Comparison of ENCODE assay signal across 28 cellular contexts in the genomic region with DNA sequence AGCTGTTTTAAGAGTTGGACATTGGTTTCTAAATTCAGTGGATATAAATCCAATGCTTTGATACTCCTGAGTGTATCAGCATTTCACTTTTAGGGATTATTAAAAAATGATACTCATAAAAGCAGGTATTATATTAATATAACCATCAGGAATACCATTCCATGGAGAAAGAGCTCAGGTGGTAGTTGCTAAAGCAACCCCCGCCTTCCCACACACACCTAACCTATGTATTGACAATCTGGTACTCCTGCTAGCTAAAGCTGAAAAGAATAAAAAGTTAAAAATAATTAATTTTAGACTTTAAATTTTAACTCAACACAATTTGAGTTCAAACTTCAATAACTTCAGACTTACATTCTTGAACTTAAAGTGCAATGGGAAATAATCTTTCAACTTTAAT.
DNase-seq lines count a peak whose midpoint lies in the region; ATAC-seq and TF ChIP-seq lines count a peak whose summit lies in the region.
"Had no signal": no experiment of that assay in that cellular context is flagged by ENCODE, and none has a peak within 500 bp of the region (broad histone marks: within the 10 kb centered on the region; RNA-seq: fewer than 3 reads in every experiment).

No MANE protein-coding gene starts in this region.

- H3K27ac ChIP-seq in caudate nucleus (ENCODE audit: low read depth, low read length) (peak overlapping the region; percentile 55), heart right ventricle (no peak overlapping the region)
- H3K27ac ChIP-seq: 22Rv1; A549; BLaER1; BLaER1 treated with 17β-estradiol and CSF1 and Interleukin-3, amounts not matched to agents 10 nM and 100 nM; C4-2B had no signal

- H3K36me3 ChIP-seq in heart right ventricle, result no peaks in the 10 kb centered on the region
- H3K36me3 ChIP-seq: BE2C; BLaER1; BLaER1 treated with 17β-estradiol and CSF1 and Interleukin-3, amounts not matched to agents 10 nM and 100 nM had no signal

- peaks cover 0 to 14% (median 0%) of the 10 kb centered on the region in 11 donors for H3K9me3 ChIP-seq in heart right ventricle
- H3K9me3 ChIP-seq: A549, BE2C, BLaER1, Caco-2 had no signal

- TF ChIP-seq CTCF in heart right ventricle (IDR thresholded peaks at IDR 0.05), result no peak

- DNase-seq in caudate nucleus (lab: John Stamatoyannopoulos, UW), result peak in 8 of 61 donors; percentile 5 to 69 (median 10)
- DNase-seq in putamen (ENCODE audit: low spot score), result peak; percentile 49
- no peak for DNase-seq in heart right ventricle
- no peak for DNase-seq in HCEC 1CT
- DNase-seq: 8988T; ACHN; AML-193; BE2C; Caco-2; Calu3; CD4-positive, alpha-beta memory T cell; CD4-positive, alpha-beta T cell; CD4-positive, CD25-positive, alpha-beta regulatory T cell; CD8-positive, alpha-beta memory T cell; CD8-positive, alpha-beta T cell; COR-L47; DMS 273 treated with DMSO at 0.1 percent for 48 hours; DMS153; DMS53; DMS79; DMS79 treated with DMSO at 0.1 percent for 48 hours; DND-41; EL had no signal

- no peak overlapping the region for H3K4me3 ChIP-seq in heart right ventricle
- H3K4me3 ChIP-seq: A549; BLaER1; BLaER1 treated with 17β-estradiol and CSF1 and Interleukin-3, amounts not matched to agents 10 nM and 100 nM had no signal

- H3K27me3 ChIP-seq in heart right ventricle, result no peaks in the 10 kb centered on the region
- H3K27me3 ChIP-seq: BE2C; BLaER1; BLaER1 treated with 17β-estradiol and CSF1 and Interleukin-3, amounts not matched to agents 10 nM and 100 nM had no signal

- 96 to 97% methylated on average over 1 of the region's 1 CpG for WGBS in heart right ventricle, 2 donors

- intact Hi-C loops in heart right ventricle (cut with DNase I), result no loop called here

- H3K4me1 ChIP-seq in heart right ventricle, result no peaks in the 10 kb centered on the region
- H3K4me1 ChIP-seq: A549, BE2C, BLaER1, Caco-2 had no signal

- no peak for ATAC-seq in heart right ventricle
- ATAC-seq: A549; CD8-positive, alpha-beta T cell had no signal
